18 cellular contexts compared by ENCODE assay signal in the genomic region with DNA sequence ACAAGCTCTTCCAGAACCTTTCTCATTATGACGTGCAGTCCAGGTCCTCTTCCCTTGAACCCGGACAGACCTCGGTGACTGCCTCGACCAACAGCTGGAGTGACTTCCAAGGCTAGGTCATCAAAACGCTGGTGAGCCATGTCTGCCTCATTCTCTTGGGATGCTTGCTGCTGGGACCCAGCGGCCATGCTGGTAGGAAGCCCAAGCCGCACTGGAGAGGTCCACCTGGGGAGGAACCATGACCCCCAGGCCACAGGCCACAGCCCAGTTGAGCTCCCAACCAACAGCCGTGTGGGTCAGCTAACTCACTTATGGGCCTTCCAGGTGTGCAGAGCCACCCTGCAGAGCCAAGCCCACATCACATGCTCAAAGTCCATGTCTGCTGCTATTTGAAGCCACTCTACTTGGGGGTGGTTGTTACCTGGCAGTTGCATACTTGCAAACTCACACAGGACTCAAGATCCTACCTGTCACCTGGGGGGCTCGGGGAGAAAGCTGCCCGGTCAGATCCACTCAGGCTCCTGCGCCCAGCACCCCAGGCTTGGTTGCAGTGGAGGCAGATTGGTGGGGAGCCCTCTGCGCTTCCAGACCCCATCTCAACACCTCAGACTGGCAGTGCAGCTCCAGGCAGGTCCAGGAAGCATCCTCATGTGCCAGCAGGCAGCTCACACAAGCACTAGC. TPM values are rescaled to one million over a fixed set of nuclear protein-coding genes. Genes with fewer than 3 reads are reported as not detected.
A peak's percentile ranks its signal among the peaks of the same experiment; 100 is the strongest.
DNase-seq lines count a peak whose midpoint lies in the region; ATAC-seq, FAIRE-seq and TF ChIP-seq lines count a peak whose summit lies in the region.
"Had no signal": no experiment of that assay in that cellular context is flagged by ENCODE, and none has a peak within 500 bp of the region (broad histone marks: within the 10 kb centered on the region; RNA-seq: fewer than 3 reads in every experiment).

No MANE protein-coding gene starts in this region.

- ATAC-seq in HepG2 (no peak), right lobe of liver (no peak), IMR-90 (ENCODE audit: low read depth) (no peak)

- H3K4me3 Mint-ChIP-seq in activated T-cell treated with anti-CD3 and anti-CD28 coated beads, Interleukin-2, amount 50 U/mL, for 24 hours = no peak overlapping the region
- H3K4me3 Mint-ChIP-seq: CD4-positive, alpha-beta T cell; HFFc6 had no signal

- H3K9me3 ChIP-seq in HepG2 (ENCODE audit: low read length) (no peaks in the 10 kb centered on the region; the same call in 1 of the 2 replicates), right lobe of liver (no peaks in the 10 kb centered on the region), IMR-90 (ENCODE audit: control insufficient read depth, insufficient read depth, low read length) (peaks cover 13% of the 10 kb centered on the region), kidney (ENCODE audit: control insufficient read depth in 1 of 2, low read length in 2 of 2) (peaks cover 3 to 8% of the 10 kb centered on the region in 2 donors)

- H4K5ac ChIP-seq in IMR-90 (ENCODE audit: low read depth, low read length) = no peak overlapping the region

- no peak overlapping the region for H4K8ac ChIP-seq in IMR-90 (ENCODE audit: low read depth in 2 of 2, low read length in 2 of 2)

- 53% methylated on average over 7 of the region's 12 CpGs for WGBS in HepG2 (ENCODE audit: low lambda C conversion rate)
- 80% methylated on average over 1 of the region's 12 CpGs for WGBS in right lobe of liver (ENCODE audit: insufficient coverage, low coverage, low lambda C conversion rate, missing lambda C conversion rate)
- 96% methylated on average over 4 of the region's 12 CpGs; no CpG with 5 or more reads in 1 of the 2 experiments for WGBS in IMR-90 (ENCODE audit: extremely low coverage in 2 of 2, insufficient read length in 1 of 2), 2 experiments

- intact Hi-C loops in HepG2 (cut with micrococcal nuclease; ENCODE audit: unreplicated experiment) = no loop called here
- intact Hi-C loops in right lobe of liver (cut with DNase I) = loop anchor here in 1 of 2 donors (10.0 kb wide), 1 partner anchor 187 kb away; no protein-coding TSS in a partner anchor
- intact Hi-C loops in IMR-90 (cut with micrococcal nuclease) = no loop called here
- intact Hi-C loops in kidney (cut with DNase I) = no loop called here

- H3K4me1 ChIP-seq in HepG2 (ENCODE audit: insufficient read depth, low read length) (peaks cover 6% of the 10 kb centered on the region; the same call in 1 of the 2 replicates), right lobe of liver (no peaks in the 10 kb centered on the region), IMR-90 (ENCODE audit: control insufficient read depth, insufficient read depth, low read length) (no peaks in the 10 kb centered on the region), kidney (ENCODE audit: control insufficient read depth in 1 of 2, insufficient read depth in 1 of 2, low read depth in 1 of 2, low read length in 2 of 2) (no peaks in the 10 kb centered on the region)

- no peak overlapping the region for H3K4me2 ChIP-seq in HepG2 (ENCODE audit: low read depth, low read length)
- H3K4me2 ChIP-seq in IMR-90 (ENCODE audit: low read depth, low read length) = no peak overlapping the region

- H3K27me3 ChIP-seq in HepG2 (ENCODE audit: control insufficient read depth in 1 of 2, insufficient read depth in 2 of 2, low read length in 2 of 2) (peaks cover 12 to 67% of the 10 kb centered on the region in 2 experiments; a peak in 4 of 5 replicates), right lobe of liver (peaks cover 0 to under 1% of the 10 kb centered on the region in 2 donors), IMR-90 (ENCODE audit: control insufficient read depth, insufficient read depth, low read length) (peaks cover 66% of the 10 kb centered on the region)

- H3K79me1 ChIP-seq in IMR-90 (ENCODE audit: low read depth in 1 of 2, low read length in 2 of 2) = no peaks in the 10 kb centered on the region

- CTCF ChIA-PET in HepG2 (lab: Yijun Ruan, JAX; ENCODE audit: low intra/inter-chr PET ratio, low total read pairs) = no interaction called here
- CTCF ChIA-PET in IMR-90 (lab: Yijun Ruan, JAX) = interaction anchor here (1.2 kb wide), 1 partner anchor 7 kb away, joined by 3 read pairs; no protein-coding TSS in a partner anchor

- H4K20me1 ChIP-seq in HepG2 (ENCODE audit: insufficient read depth, low read length) = no peaks in the 10 kb centered on the region
- no peaks in the 10 kb centered on the region for H4K20me1 ChIP-seq in IMR-90 (ENCODE audit: insufficient read depth, low read length)

- peaks cover 9% of the 10 kb centered on the region for H3K9me3 Mint-ChIP-seq in activated T-cell treated with anti-CD3 and anti-CD28 coated beads, Interleukin-2, amount 50 U/mL, for 24 hours
- H3K9me3 Mint-ChIP-seq: CD4-positive, alpha-beta T cell had no signal

- H3K56ac ChIP-seq in IMR-90 (ENCODE audit: extremely low read depth, insufficient read depth, low read length) = no peak overlapping the region

- no peak overlapping the region for H3K27ac ChIP-seq in HepG2 (ENCODE audit: extremely low read length, insufficient read depth, low read length)
- no peak overlapping the region for H3K27ac ChIP-seq in right lobe of liver
- no peak overlapping the region for H3K27ac ChIP-seq in IMR-90 (ENCODE audit: insufficient read depth, low read length)
- H3K27ac ChIP-seq in kidney (ENCODE audit: low read depth in 2 of 2, low read length in 2 of 2) = no peak overlapping the region
- H3K27ac ChIP-seq: C4-2B had no signal

- H3K36me3 Mint-ChIP-seq in activated T-cell treated with anti-CD3 and anti-CD28 coated beads, Interleukin-2, amount 50 U/mL, for 24 hours (ENCODE audit: low read depth) = no peaks in the 10 kb centered on the region

- H2AFZ ChIP-seq in HepG2 (ENCODE audit: low read length) (no peak overlapping the region), IMR-90 (replicated peaks; ENCODE audit: low read length, poor library complexity) (no peak overlapping the region)

- H3K23ac ChIP-seq in IMR-90 (ENCODE audit: low read depth, low read length) = no peak overlapping the region; the same call in 1 of the 2 replicates

- no peak for FAIRE-seq in HepG2 (lab: Jason Lieb, UNC)
- FAIRE-seq in kidney (lab: Jason Lieb, UNC) = no peak
- FAIRE-seq: H54 had no signal

- in situ Hi-C loops in HepG2 (cut with HindIII; ENCODE audit: extremely low pct_ligation_motif_present, low pct_unique_long_range_greater_than_20kb) = no loop called here
- in situ Hi-C loops in IMR-90 (cut with MboI; ENCODE audit: low sequenced_read_pairs) = no loop called here

- H3K9ac ChIP-seq in HepG2 (ENCODE audit: insufficient read depth, low read depth, low read length) = no peak overlapping the region
- no peak overlapping the region for H3K9ac ChIP-seq in IMR-90 (ENCODE audit: low read depth, low read length)
- no peak overlapping the region for H3K9ac ChIP-seq in kidney (ENCODE audit: low read length in 2 of 2)

- no peak overlapping the region for H2AK5ac ChIP-seq in IMR-90 (ENCODE audit: low read depth, low read length)

- no peaks in the 10 kb centered on the region for H3K9me1 ChIP-seq in IMR-90 (ENCODE audit: insufficient read depth, low read length)

- H3K4me3 ChIP-seq in HepG2 (replicated peaks in 1 of 3; ENCODE audit: insufficient read depth in 1 of 3, low read depth in 2 of 3, low read length in 3 of 3) (no peak overlapping the region), right lobe of liver (no peak overlapping the region), IMR-90 (ENCODE audit: insufficient read depth, low read depth, low read length) (no peak overlapping the region), kidney (ENCODE audit: low read length in 2 of 2) (no peak overlapping the region)

- dilution Hi-C loops in IMR-90 (cut with HindIII; ENCODE audit: low sequenced_read_pairs, unreplicated experiment) = no loop called here

- no peak overlapping the region for H3K14ac ChIP-seq in IMR-90 (replicated peaks; ENCODE audit: low read depth, low read length)

- POLR2A ChIA-PET in HepG2 (lab: Yijun Ruan, JAX) (no interaction called here), IMR-90 (lab: Charles Lee; ENCODE audit: unreplicated experiment) (no interaction called here)

- H3K4ac ChIP-seq in IMR-90 (ENCODE audit: low read depth, low read length) = no peak overlapping the region

- BruUV-seq in HepG2 (replicated peaks; lab: Mats Ljungman, UMichigan) (no TSS peak), IMR-90 (replicated peaks; lab: Mats Ljungman, UMichigan) (no TSS peak)

- H4K91ac ChIP-seq in IMR-90 (ENCODE audit: insufficient read depth, low read depth, low read length) = no peak overlapping the region

- TF ChIP-seq EP300 in HepG2 (IDR thresholded peaks at IDR 0.05; ENCODE audit: low read depth in 2 of 2, low read length in 2 of 2) = no peak
- TF ChIP-seq EP300 in HepG2 (CRISPR knock-in tag; IDR thresholded peaks at IDR 0.05; ENCODE audit: borderline replicate concordance) = no peak

- no peak overlapping the region for H2BK120ac ChIP-seq in IMR-90 (ENCODE audit: low read depth, low read length)

- no peak overlapping the region for H2BK5ac ChIP-seq in IMR-90 (ENCODE audit: low read depth, low read length, poor library complexity, severe bottlenecking)

- peaks cover 80% of the 10 kb centered on the region for H3K27me3 Mint-ChIP-seq in activated T-cell treated with anti-CD3 and anti-CD28 coated beads, Interleukin-2, amount 50 U/mL, for 24 hours

- no peaks in the 10 kb centered on the region for H3K79me2 ChIP-seq in HepG2 (ENCODE audit: insufficient read depth, low read length)

- TF ChIP-seq CTCF in HepG2 (CRISPR knock-in tag; IDR thresholded peaks at IDR 0.05) = no peak
- TF ChIP-seq CTCF in right lobe of liver (IDR thresholded peaks at IDR 0.05) = no peak
- TF ChIP-seq CTCF in IMR-90 (conservative IDR thresholded peaks at IDR 0.05; ENCODE audit: low read depth, low read length) = no peak
- TF ChIP-seq CTCF in kidney (IDR thresholded peaks at IDR 0.05; ENCODE audit: borderline replicate concordance, extremely low read depth, insufficient read depth) = no peak

- no peaks in the 10 kb centered on the region for H3K36me3 ChIP-seq in HepG2 (replicated peaks in 1 of 2; ENCODE audit: control insufficient read depth in 1 of 2, insufficient read depth in 2 of 2, low read length in 2 of 2)
- H3K36me3 ChIP-seq in right lobe of liver = no peaks in the 10 kb centered on the region
- no peaks in the 10 kb centered on the region for H3K36me3 ChIP-seq in IMR-90 (ENCODE audit: control insufficient read depth, insufficient read depth, low read length)
- H3K36me3 ChIP-seq in kidney (ENCODE audit: control insufficient read depth in 1 of 2, insufficient read depth in 2 of 2, low read length in 2 of 2) = no peaks in the 10 kb centered on the region

- TF ChIP-seq RAD21 in HepG2 (CRISPR knock-in tag; IDR thresholded peaks at IDR 0.05) (no peak), IMR-90 (IDR thresholded peaks at IDR 0.05; ENCODE audit: low read length) (no peak)

- no peak overlapping the region for H3K27ac Mint-ChIP-seq in activated T-cell treated with anti-CD3 and anti-CD28 coated beads, Interleukin-2, amount 50 U/mL, for 24 hours
- H3K27ac Mint-ChIP-seq: CD4-positive, alpha-beta T cell; HFFc6 had no signal

- peak overlapping the region; percentile 16 for H2AK9ac ChIP-seq in IMR-90 (replicated peaks; ENCODE audit: low read depth, low read length, poor library complexity)

- no peak for DNase-seq in HepG2 (ENCODE audit: low spot score)
- DNase-seq in right lobe of liver = no peak
- DNase-seq in IMR-90 = no peak
- DNase-seq in kidney = peak; percentile 52
- DNase-seq in D341Med (ENCODE audit: low spot score) = no peak
- no peak for DNase-seq in NCI-H187 treated with DMSO at 0.1 percent for 48 hours (lab: John Stamatoyannopoulos, UW)
- no peak for DNase-seq in activated T-cell treated with anti-CD3 and anti-CD28 coated beads, Interleukin-2, amount 50 U/mL, for 24 hours
- DNase-seq: ACHN; AML-193; CD4-positive, alpha-beta T cell; DMS79 treated with DMSO at 0.1 percent for 48 hours; GF-D8; HCEC 1CT; HFFc6; Karpas-422; KBM-7 had no signal

- no peak overlapping the region for H2BK20ac ChIP-seq in IMR-90 (ENCODE audit: low read depth, low read length)

- H2BK15ac ChIP-seq in IMR-90 (ENCODE audit: low read depth, low read length) = no peak overlapping the region

- H3K18ac ChIP-seq in IMR-90 (ENCODE audit: low read depth, low read length) = no peak overlapping the region

- no peak for TF ChIP-seq POLR2A in HepG2 (IDR thresholded peaks at IDR 0.05; ENCODE audit: insufficient read depth in 1 of 2, low read depth in 2 of 2, low read length in 2 of 2)
- TF ChIP-seq POLR2A in right lobe of liver (IDR thresholded peaks at IDR 0.05) = no peak
- TF ChIP-seq POLR2A in IMR-90 (IDR thresholded peaks at IDR 0.05; ENCODE audit: low read depth, low read length) = no peak

- peaks cover 5% of the 10 kb centered on the region for H3K4me1 Mint-ChIP-seq in activated T-cell treated with anti-CD3 and anti-CD28 coated beads, Interleukin-2, amount 50 U/mL, for 24 hours (ENCODE audit: low read depth)

RNA-seq across cellular contexts. Expression of a gene that starts 57.0 kb away (rescaled TPM):
- total RNA-seq in HepG2 (2016; rRNA removed; fragmentation: Illumina TruSeq; extraction: Trizol) = 1.8 and 5.8 TPM in 2 replicates
- total RNA-seq in HepG2 (2016; cell fraction: cytosol; rRNA removed; fragmentation: Illumina TruSeq; extraction: Trizol; ENCODE audit: low read depth) = 5.5 and 6.3 TPM in 2 replicates
- total RNA-seq in HepG2 (2016; cell fraction: insoluble cytoplasmic fraction; rRNA removed; fragmentation: Illumina TruSeq; extraction: Trizol) = 2.1 and 6.3 TPM in 2 replicates
- total RNA-seq in HepG2 (2016; cell fraction: membrane; rRNA removed; fragmentation: Illumina TruSeq; extraction: Trizol) = 2.9 and 3.0 TPM in 2 replicates
- 7.9 and 10.2 TPM in 2 replicates for total RNA-seq in HepG2 (2016; cell fraction: nucleus; rRNA removed; fragmentation: Illumina TruSeq; extraction: Trizol)
- 12.4 and 15.0 TPM in 2 replicates for polyA plus RNA-seq in HepG2 (2011; rRNA removed)
- polyA plus RNA-seq in HepG2 (2011; cell fraction: cytosol; rRNA removed) = 2.3 and 4.4 TPM in 2 replicates
- 231 and 294 TPM in 2 replicates for polyA plus RNA-seq in HepG2 (2011; cell fraction: nucleus; rRNA removed)
- polyA plus RNA-seq in HepG2 (2012) = 5.9 and 10.1 TPM in 2 replicates
- 1.1 and 1.7 TPM in 2 replicates for polyA plus RNA-seq in HepG2 (2016; cell fraction: cytosol; fragmentation: Illumina TruSeq; extraction: Trizol; ENCODE audit: low read depth)
- polyA plus RNA-seq in HepG2 (2016; cell fraction: insoluble cytoplasmic fraction; fragmentation: Illumina TruSeq; extraction: Trizol; ENCODE audit: low read depth) = 1.9 and 2.3 TPM in 2 replicates
- polyA plus RNA-seq in HepG2 (2016; cell fraction: membrane; fragmentation: Illumina TruSeq; extraction: Trizol; ENCODE audit: low read depth) = 1.3 and 1.7 TPM in 2 replicates
- 32.1 and 32.9 TPM in 2 replicates for polyA plus RNA-seq in HepG2 (2016; cell fraction: nucleus; fragmentation: Illumina TruSeq; extraction: Trizol; ENCODE audit: insufficient read depth, low read depth)
- polyA minus RNA-seq in HepG2 (2011; rRNA and poly(A)+ RNA removed; ENCODE audit: low replicate concordance) = 17.6 and 22.4 TPM in 2 replicates
- 2.2 and 2.5 TPM in 2 replicates for polyA minus RNA-seq in HepG2 (2011; cell fraction: cytosol; rRNA and poly(A)+ RNA removed)
- polyA minus RNA-seq in HepG2 (2011; cell fraction: nucleus; rRNA and poly(A)+ RNA removed) = 26.2 and 30.8 TPM in 2 replicates
- 10 to 100 TPM in 5 of 6 experiments, 1 to 10 TPM in 1; 8.2 to 23.8 (median 13.6) TPM for total RNA-seq in right lobe of liver
- total RNA-seq in IMR-90 (2012; rRNA removed) = 6.1 and 6.6 TPM in 2 replicates
- polyA plus RNA-seq in IMR-90 (2012; rRNA removed) = 34.1 and 37.2 TPM in 2 replicates
- polyA plus RNA-seq in IMR-90 (2012; cell fraction: cytosol; rRNA removed) = 14.3 and 22.8 TPM in 2 replicates
- polyA plus RNA-seq in IMR-90 (2012; cell fraction: nucleus; rRNA removed; ENCODE audit: low replicate concordance) = 294 and 597 TPM in 2 replicates
- 53.4 TPM for total RNA-seq in kidney
- polyA plus RNA-seq in kidney (ENCODE audit: insufficient read depth, low read depth, low replicate concordance) = 16.6 TPM
